ENCODE assay signal across 22 cellular contexts in genomic region chr2:37412201-37412600, GRCh38.
A peak's percentile ranks its signal among the peaks of the same experiment; 100 is the strongest.
DNase-seq lines count a peak whose midpoint lies in the region; ATAC-seq and TF ChIP-seq lines count a peak whose summit lies in the region.
"Had no signal": no experiment of that assay in that cellular context is flagged by ENCODE, and none has a peak within 500 bp of the region (broad histone marks: within the 10 kb centered on the region; RNA-seq: fewer than 3 reads in every experiment).

No MANE protein-coding gene starts in this region.

- peaks cover 6% of the 10 kb centered on the region for H3K4me1 Mint-ChIP-seq in central memory CD8-positive, alpha-beta T cell

- no peak for TF ChIP-seq POLR2A in NB4 (IDR thresholded peaks at IDR 0.05; ENCODE audit: extremely low read depth, insufficient read length)

- H3K9me3 Mint-ChIP-seq in central memory CD8-positive, alpha-beta T cell = no peaks in the 10 kb centered on the region

- no peak for ATAC-seq in central memory CD8-positive, alpha-beta T cell (replicated peaks; ENCODE audit: extremely low read depth, poor library complexity, severe bottlenecking)
- ATAC-seq in aorta (ENCODE audit: low FRiP score) = no peak
- ATAC-seq: HCT116, HepG2 had no signal

- H3K27ac ChIP-seq in aorta (ENCODE audit: low read depth in 1 of 2, low read length in 2 of 2) = no peak overlapping the region
- H3K27ac ChIP-seq in coronary artery = no peak overlapping the region
- H3K27ac ChIP-seq: GM23248, KMS-11 had no signal

- peaks cover 0 to 2% of the 10 kb centered on the region in 2 donors for H3K4me1 ChIP-seq in aorta (ENCODE audit: control insufficient read depth in 1 of 2, insufficient read depth in 2 of 2, low read length in 2 of 2)

- H3K4me3 ChIP-seq in GM12865 (ENCODE audit: low read depth, low read length) = no peak overlapping the region
- H3K4me3 ChIP-seq in NB4 (ENCODE audit: low read depth, low read length) = no peak overlapping the region
- no peak overlapping the region for H3K4me3 ChIP-seq in aorta (ENCODE audit: low read length in 2 of 2)
- H3K4me3 ChIP-seq in coronary artery = no peak overlapping the region
- H3K4me3 ChIP-seq: GM23248 had no signal

- peak overlapping the region; percentile 12 for H3K27ac Mint-ChIP-seq in central memory CD8-positive, alpha-beta T cell (ENCODE audit: low read depth)

- H3K36me3 Mint-ChIP-seq in central memory CD8-positive, alpha-beta T cell (ENCODE audit: insufficient read depth) = no peaks in the 10 kb centered on the region

- H3K27me3 ChIP-seq in aorta (ENCODE audit: control insufficient read depth in 1 of 2, insufficient read depth in 2 of 2, low read length in 1 of 2) = no peaks in the 10 kb centered on the region

- no peaks in the 10 kb centered on the region for H3K9me3 ChIP-seq in aorta (ENCODE audit: control insufficient read depth, low read length)
- H3K9me3 ChIP-seq: SK-N-SH had no signal

- peaks cover 31% of the 10 kb centered on the region for H3K27me3 Mint-ChIP-seq in central memory CD8-positive, alpha-beta T cell

- TF ChIP-seq CTCF in GM12865 (IDR thresholded peaks at IDR 0.05; ENCODE audit: insufficient read depth, low read depth, low read length, missing control alignments) (no peak), NB4 (IDR thresholded peaks at IDR 0.05; ENCODE audit: low read depth, low read length) (no peak), coronary artery (IDR thresholded peaks at IDR 0.05) (no peak)

- no peak overlapping the region for H3K4me3 Mint-ChIP-seq in central memory CD8-positive, alpha-beta T cell

- intact Hi-C loops in aorta (cut with DNase I) = loop anchor here (5.0 to 10.0 kb wide), 5 partner anchors 115 to 465 kb away; partner anchors contain the start of gene CDC42EP3 (in 1 of the 2)

- no peaks in the 10 kb centered on the region for H3K36me3 ChIP-seq in aorta (ENCODE audit: control insufficient read depth in 1 of 2, insufficient read depth in 2 of 2, low read length in 1 of 2)

- peak; percentile 34 for DNase-seq in GM12865 (ENCODE audit: low read depth)
- DNase-seq in NB4 (ENCODE audit: low read depth) = peak; percentile 42
- DNase-seq in central memory CD8-positive, alpha-beta T cell (ENCODE audit: low spot score in 2 of 2) = no peak
- DNase-seq in retina = peak; percentile 22
- DNase-seq in aorta = no peak
- no peak for DNase-seq in coronary artery (ENCODE audit: low spot score)
- DNase-seq in NCI-H2107 treated with DMSO at 0.1 percent for 48 hours (lab: John Stamatoyannopoulos, UW; ENCODE audit: unreplicated experiment) = no peak
- DNase-seq: ACHN, AML-193, GM23248, NCI-H1048, NCI-H1436, NCI-H2029 treated with DMSO at 0.1 percent for 48 hours, NCI-H2171 treated with DMSO at 0.1 percent for 48 hours, NCI-H446 treated with DMSO at 0.1 percent for 48 hours, NCI-H69, OCI-M1, SHP77, SK-N-SH had no signal

- WGBS in aorta, 2 donors = 93 to 94% methylated on average over 6 of the region's 6 CpGs

Comparison
In these comparisons a context has a peak if more than half of its experiments do, and no peak if none do; other contexts are left out.
1. DNase-seq: peak in GM12865 (single experiment), NB4 (single experiment) and retina (single experiment); none in central memory CD8-positive, alpha-beta T cell (0 of 2), aorta (0 of 2), coronary artery (single experiment) and NCI-H2107 treated with DMSO at 0.1 percent for 48 hours (single experiment).